ENCODE assay signal across 8 cellular contexts in genomic region chr6:158799051-158799792, GRCh38. TPM values are rescaled to one million over a fixed set of nuclear protein-coding genes. Genes with fewer than 3 reads are reported as not detected.
DNase-seq lines count a peak whose midpoint lies in the region; ATAC-seq and TF ChIP-seq lines count a peak whose summit lies in the region.

No MANE protein-coding gene starts in this region.

- peaks cover 52 to 94% (median 83%) of the 10 kb centered on the region in 4 donors for H3K4me1 Mint-ChIP-seq in CD4-positive, CD25-positive, alpha-beta regulatory T cell

- H3K4me3 ChIP-seq in CD4-positive, CD25-positive, alpha-beta regulatory T cell (ENCODE audit: low read depth, low read length): peak overlapping the region; percentile 60
- peak overlapping the region; percentile 58 for H3K4me3 ChIP-seq in SK-N-MC

- no peak overlapping the region for H3K9ac ChIP-seq in SK-N-MC (ENCODE audit: insufficient read length)

- peaks cover 94% of the 10 kb centered on the region for H3K4me1 ChIP-seq in CD4-positive, CD25-positive, alpha-beta regulatory T cell (ENCODE audit: control insufficient read depth, insufficient read depth, low read length, poor library complexity, severe bottlenecking)

- no peak for DNase-seq in CD4-positive, CD25-positive, alpha-beta regulatory T cell
- DNase-seq in LoVo (ENCODE audit: low spot score): peak; percentile 71
- peak; percentile 93 for DNase-seq in SK-N-MC (ENCODE audit: low read depth, low spot score)
- DNase-seq in fibroblast of peridontal ligament (ENCODE audit: extremely low read depth): peak; percentile 48
- DNase-seq in retina: peak; percentile 44
- DNase-seq in activated gamma-delta T cell (lab: John Stamatoyannopoulos, UW): no peak
- DNase-seq in GM10248 (ENCODE audit: extremely low spot score): no peak

- POLR2A ChIA-PET in GM10248 (lab: Yijun Ruan, JAX): no interaction called here

- peaks cover 41% of the 10 kb centered on the region for H3K36me3 ChIP-seq in CD4-positive, CD25-positive, alpha-beta regulatory T cell (ENCODE audit: control insufficient read depth, insufficient read depth, low read length)
- H3K36me3 ChIP-seq in SK-N-MC (ENCODE audit: insufficient read depth, low read length): 0 out of 2 replicates have a peak, but pooled peaks cover 5% of the 10 kb centered on the region

- H3K27ac ChIP-seq in CD4-positive, CD25-positive, alpha-beta regulatory T cell (ENCODE audit: insufficient read depth, low read length, poor library complexity, severe bottlenecking): peak overlapping the region; percentile 43
- H3K27ac ChIP-seq in SK-N-MC: peak overlapping the region; percentile 74

- peak overlapping the region; percentile 71 to 92 (median 78) for H3K27ac Mint-ChIP-seq in CD4-positive, CD25-positive, alpha-beta regulatory T cell

- peak overlapping the region; percentile 52 to 76 (median 68) for H3K4me3 Mint-ChIP-seq in CD4-positive, CD25-positive, alpha-beta regulatory T cell

- CTCF ChIA-PET in GM10248 (lab: Yijun Ruan, JAX): interaction anchor here (0.8 to 5.6 kb wide), 8 partner anchors 10 to 335 kb away, joined by 3 to 24 read pairs (median 4); no protein-coding TSS in a partner anchor

- peaks cover 12% of the 10 kb centered on the region for H3K36me3 Mint-ChIP-seq in CD4-positive, CD25-positive, alpha-beta regulatory T cell

- no peak for ATAC-seq in CD4-positive, CD25-positive, alpha-beta regulatory T cell (ENCODE audit: low read depth in 2 of 2)
- ATAC-seq in HG03442 (IDR thresholded peaks at IDR 0.05; ENCODE audit: unreplicated experiment): no peak

- no peaks in the 10 kb centered on the region for H3K9me3 ChIP-seq in CD4-positive, CD25-positive, alpha-beta regulatory T cell (ENCODE audit: control insufficient read depth in 2 of 2, low read length in 2 of 2)
- no peaks in the 10 kb centered on the region for H3K9me3 ChIP-seq in SK-N-MC (ENCODE audit: low read depth, low read length)

- H3K27me3 Mint-ChIP-seq in CD4-positive, CD25-positive, alpha-beta regulatory T cell: no peaks in the 10 kb centered on the region

- H3K9me3 Mint-ChIP-seq in CD4-positive, CD25-positive, alpha-beta regulatory T cell: peaks cover 0 to 1% (median 0%) of the 10 kb centered on the region in 7 donors

- TF ChIP-seq CTCF in GM10248 (IDR thresholded peaks at IDR 0.05; ENCODE audit: control extremely low read depth, extremely low read depth, low read depth, missing control alignments): no peak

- no peaks in the 10 kb centered on the region for H3K27me3 ChIP-seq in CD4-positive, CD25-positive, alpha-beta regulatory T cell (ENCODE audit: control insufficient read depth, insufficient read depth, low read length)

RNA-seq across cellular contexts. Expression of gene EZR, which starts 19.9 kb away (rescaled TPM):
- total RNA-seq in CD4-positive, CD25-positive, alpha-beta regulatory T cell: 559 TPM
- 100 to 1,000 TPM; 310 to 497 (median 365) TPM for polyA plus RNA-seq in CD4-positive, CD25-positive, alpha-beta regulatory T cell

Comparison
In these comparisons a context has a peak if more than half of its experiments do, and no peak if none do; other contexts are left out.
1. DNase-seq: peak in LoVo (single experiment), SK-N-MC (single experiment), fibroblast of peridontal ligament (single experiment) and retina (single experiment); none in CD4-positive, CD25-positive, alpha-beta regulatory T cell (0 of 3), activated gamma-delta T cell (single experiment) and GM10248 (single experiment).